1 cellular context compared by ENCODE assay signal in genomic region chr1:111878096-111878495, GRCh38.
TF ChIP-seq lines count a peak whose summit lies in the region.

No MANE protein-coding gene starts in this region.

TF ChIP-seq in GM12878, 131 proteins besides CTCF, POLR2A, EP300 and RAD21 (continued from another document):
- TF ChIP-seq E2F8 (IDR thresholded peaks at IDR 0.05; ENCODE audit: low read depth, partially characterized antibody): no peak
- TF ChIP-seq ETV6 (conservative IDR thresholded peaks at IDR 0.05 in 1 of 2, IDR thresholded peaks at IDR 0.05 in 1 of 2; ENCODE audit: borderline replicate concordance in 1 of 2, low read depth in 1 of 2): no peak
- no peak for TF ChIP-seq NFXL1 (IDR thresholded peaks at IDR 0.05; ENCODE audit: borderline replicate concordance)
- TF ChIP-seq RFX5 (IDR thresholded peaks at IDR 0.05; ENCODE audit: low read depth, low read length): no peak
- TF ChIP-seq MYC (IDR thresholded peaks at IDR 0.05; ENCODE audit: insufficient read depth, insufficient read length, insufficient replicate concordance, low read length, severe bottlenecking): no peak
- no peak for TF ChIP-seq IRF4 (IDR thresholded peaks at IDR 0.05; ENCODE audit: low read depth, low read length)
- TF ChIP-seq HDGF (IDR thresholded peaks at IDR 0.05): no peak
- no peak for TF ChIP-seq E2F4 (IDR thresholded peaks at IDR 0.05; ENCODE audit: low read depth, low read length)
